Comparison of ENCODE assay signal across 11 cellular contexts in genomic region chr10:110993024-110993693, GRCh38.
DNase-seq lines count a peak whose midpoint lies in the region; FAIRE-seq and TF ChIP-seq lines count a peak whose summit lies in the region.
"Had no signal": no experiment of that assay in that cellular context is flagged by ENCODE, and none has a peak within 500 bp of the region (broad histone marks: within the 10 kb centered on the region; RNA-seq: fewer than 3 reads in every experiment).

No MANE protein-coding gene starts in this region.

- no peaks in the 10 kb centered on the region for H3K27me3 Mint-ChIP-seq in activated T-helper 1 cell treated with anti-CD3 and anti-CD28 coated beads, Interleukin-12 subunit alpha, Interleukin-12 subunit beta, Interleukin-2, Interleukin-4 antibody, amounts not matched to agents 30 ng/mL and 10 ng/mL and 1 ng/mL, durations not matched to agents 14 hours and 24 hours and 36 hours (ENCODE audit: insufficient read depth)
- H3K27me3 Mint-ChIP-seq: naive B cell had no signal

- intact Hi-C loops in activated T-helper 1 cell treated with anti-CD3 and anti-CD28 coated beads, Interleukin-12 subunit alpha, Interleukin-12 subunit beta, Interleukin-2, Interleukin-4 antibody, amounts not matched to agents 30 ng/mL and 10 ng/mL and 1 ng/mL, durations not matched to agents 14 hours and 24 hours and 36 hours (cut with micrococcal nuclease): loop anchor here (1.0 to 10.0 kb wide), 9 partner anchors 8 to 1532 kb away; partner anchors contain the start of genes BBIP1 and SHOC2

- TF ChIP-seq POLR2A in H54 (IDR thresholded peaks at IDR 0.05; ENCODE audit: low read depth, low read length): no peak

- DNase-seq in EL (peak; percentile 84), H54 (ENCODE audit: insufficient read length, low spot score) (peak; percentile 16), kidney glomerular epithelial cell (lab: John Stamatoyannopoulos, UW) (peak; percentile 62), NCI-H2107 treated with DMSO at 0.1 percent for 48 hours (lab: John Stamatoyannopoulos, UW; ENCODE audit: unreplicated experiment) (no peak), DMS 273 treated with DMSO at 0.1 percent for 48 hours (lab: John Stamatoyannopoulos, UW) (no peak), NCI-H2029 (lab: John Stamatoyannopoulos, UW) (no peak)
- DNase-seq in activated T-helper 1 cell treated with anti-CD3 and anti-CD28 coated beads, Interleukin-12 subunit alpha, Interleukin-12 subunit beta, Interleukin-2, Interleukin-4 antibody, amounts not matched to agents 30 ng/mL and 10 ng/mL and 1 ng/mL, durations not matched to agents 14 hours and 24 hours and 36 hours (ENCODE audit: low spot score): peak; percentile 21
- no peak for DNase-seq in activated CD8-positive, alpha-beta memory T cell treated with anti-CD3 and anti-CD28 coated beads, Interleukin-2, amount 50 U/mL, for 4 hours
- DNase-seq: naive B cell, NCI-H345, thyroid gland had no signal

- no peaks in the 10 kb centered on the region for H3K9me3 Mint-ChIP-seq in activated T-helper 1 cell treated with anti-CD3 and anti-CD28 coated beads, Interleukin-12 subunit alpha, Interleukin-12 subunit beta, Interleukin-2, Interleukin-4 antibody, amounts not matched to agents 30 ng/mL and 10 ng/mL and 1 ng/mL, durations not matched to agents 14 hours and 24 hours and 36 hours
- H3K9me3 Mint-ChIP-seq: naive B cell had no signal

- H3K36me3 Mint-ChIP-seq in activated T-helper 1 cell treated with anti-CD3 and anti-CD28 coated beads, Interleukin-12 subunit alpha, Interleukin-12 subunit beta, Interleukin-2, Interleukin-4 antibody, amounts not matched to agents 30 ng/mL and 10 ng/mL and 1 ng/mL, durations not matched to agents 14 hours and 24 hours and 36 hours (ENCODE audit: low read depth): peaks cover 30% of the 10 kb centered on the region

- peak; percentile 96 for FAIRE-seq in H54 (lab: Jason Lieb, UNC)

- peak overlapping the region; percentile 63 for H3K4me3 Mint-ChIP-seq in activated T-helper 1 cell treated with anti-CD3 and anti-CD28 coated beads, Interleukin-12 subunit alpha, Interleukin-12 subunit beta, Interleukin-2, Interleukin-4 antibody, amounts not matched to agents 30 ng/mL and 10 ng/mL and 1 ng/mL, durations not matched to agents 14 hours and 24 hours and 36 hours
- H3K4me3 Mint-ChIP-seq: naive B cell had no signal

- H3K4me1 Mint-ChIP-seq in activated T-helper 1 cell treated with anti-CD3 and anti-CD28 coated beads, Interleukin-12 subunit alpha, Interleukin-12 subunit beta, Interleukin-2, Interleukin-4 antibody, amounts not matched to agents 30 ng/mL and 10 ng/mL and 1 ng/mL, durations not matched to agents 14 hours and 24 hours and 36 hours (ENCODE audit: low read depth): peaks cover 43% of the 10 kb centered on the region

- H3K27ac Mint-ChIP-seq in activated T-helper 1 cell treated with anti-CD3 and anti-CD28 coated beads, Interleukin-12 subunit alpha, Interleukin-12 subunit beta, Interleukin-2, Interleukin-4 antibody, amounts not matched to agents 30 ng/mL and 10 ng/mL and 1 ng/mL, durations not matched to agents 14 hours and 24 hours and 36 hours: no peak overlapping the region

Comparison
In these comparisons a context has a peak if more than half of its experiments do, and no peak if none do; other contexts are left out.
1. DNase-seq: peak in EL (single experiment), H54 (single experiment), activated T-helper 1 cell treated with anti-CD3 and anti-CD28 coated beads, Interleukin-12 subunit alpha, Interleukin-12 subunit beta, Interleukin-2, Interleukin-4 antibody, amounts not matched to agents 30 ng/mL and 10 ng/mL and 1 ng/mL, durations not matched to agents 14 hours and 24 hours and 36 hours (single experiment) and kidney glomerular epithelial cell (single experiment); none in NCI-H2107 treated with DMSO at 0.1 percent for 48 hours (single experiment), DMS 273 treated with DMSO at 0.1 percent for 48 hours (single experiment), NCI-H2029 (single experiment) and activated CD8-positive, alpha-beta memory T cell treated with anti-CD3 and anti-CD28 coated beads, Interleukin-2, amount 50 U/mL, for 4 hours (single experiment).